2 cellular contexts compared by ENCODE assay signal in the genomic region with DNA sequence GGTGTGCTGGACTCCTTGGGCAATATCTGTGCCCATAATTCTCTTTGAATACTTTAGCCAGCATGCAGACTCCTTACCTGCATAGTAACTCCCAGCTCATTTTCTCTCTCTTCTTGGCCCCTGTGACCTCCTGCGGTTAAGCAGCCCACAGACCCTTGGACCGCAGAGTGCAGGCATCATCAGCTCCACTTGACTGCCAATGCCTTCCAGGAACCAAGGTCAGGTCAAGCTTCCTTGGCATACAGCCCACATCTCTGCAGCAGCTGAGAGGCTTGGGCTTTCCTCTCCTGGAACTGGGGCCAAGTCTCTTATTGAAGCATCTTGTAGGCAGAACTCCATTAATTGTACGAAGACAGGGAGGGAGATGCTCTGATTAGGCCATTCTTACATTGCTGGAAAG.
TF ChIP-seq lines count a peak whose summit lies in the region.

No MANE protein-coding gene starts in this region.

TF ChIP-seq in liver, 16 proteins besides CTCF, POLR2A, EP300 and RAD21 (continued from another document):
- TF ChIP-seq ZBTB33 (IDR thresholded peaks at IDR 0.05) (no peak), YY1 (IDR thresholded peaks at IDR 0.05) (no peak), TAF1 (conservative IDR thresholded peaks at IDR 0.05) (no peak), FOXA1 (IDR thresholded peaks at IDR 0.05) (no peak), RXRA (IDR thresholded peaks at IDR 0.05) (peak in 1 of 2 donors; percentile 28), NR2F2 (IDR thresholded peaks at IDR 0.05) (no peak), GABPA (IDR thresholded peaks at IDR 0.05 in 1 of 2, conservative IDR thresholded peaks at IDR 0.05 in 1 of 2) (no peak), ATF3 (IDR thresholded peaks at IDR 0.05) (no peak), HNF4A (conservative IDR thresholded peaks at IDR 0.05) (peak; percentile 19 to 45), FOXA2 (IDR thresholded peaks at IDR 0.05) (no peak), MAX (IDR thresholded peaks at IDR 0.05) (no peak), HNF4G (IDR thresholded peaks at IDR 0.05) (no peak), SP1 (IDR thresholded peaks at IDR 0.05) (no peak), REST (IDR thresholded peaks at IDR 0.05) (no peak)

TF ChIP-seq in HepG2, 621 proteins besides CTCF, POLR2A, EP300 and RAD21:
- TF ChIP-seq, protein P1, sequence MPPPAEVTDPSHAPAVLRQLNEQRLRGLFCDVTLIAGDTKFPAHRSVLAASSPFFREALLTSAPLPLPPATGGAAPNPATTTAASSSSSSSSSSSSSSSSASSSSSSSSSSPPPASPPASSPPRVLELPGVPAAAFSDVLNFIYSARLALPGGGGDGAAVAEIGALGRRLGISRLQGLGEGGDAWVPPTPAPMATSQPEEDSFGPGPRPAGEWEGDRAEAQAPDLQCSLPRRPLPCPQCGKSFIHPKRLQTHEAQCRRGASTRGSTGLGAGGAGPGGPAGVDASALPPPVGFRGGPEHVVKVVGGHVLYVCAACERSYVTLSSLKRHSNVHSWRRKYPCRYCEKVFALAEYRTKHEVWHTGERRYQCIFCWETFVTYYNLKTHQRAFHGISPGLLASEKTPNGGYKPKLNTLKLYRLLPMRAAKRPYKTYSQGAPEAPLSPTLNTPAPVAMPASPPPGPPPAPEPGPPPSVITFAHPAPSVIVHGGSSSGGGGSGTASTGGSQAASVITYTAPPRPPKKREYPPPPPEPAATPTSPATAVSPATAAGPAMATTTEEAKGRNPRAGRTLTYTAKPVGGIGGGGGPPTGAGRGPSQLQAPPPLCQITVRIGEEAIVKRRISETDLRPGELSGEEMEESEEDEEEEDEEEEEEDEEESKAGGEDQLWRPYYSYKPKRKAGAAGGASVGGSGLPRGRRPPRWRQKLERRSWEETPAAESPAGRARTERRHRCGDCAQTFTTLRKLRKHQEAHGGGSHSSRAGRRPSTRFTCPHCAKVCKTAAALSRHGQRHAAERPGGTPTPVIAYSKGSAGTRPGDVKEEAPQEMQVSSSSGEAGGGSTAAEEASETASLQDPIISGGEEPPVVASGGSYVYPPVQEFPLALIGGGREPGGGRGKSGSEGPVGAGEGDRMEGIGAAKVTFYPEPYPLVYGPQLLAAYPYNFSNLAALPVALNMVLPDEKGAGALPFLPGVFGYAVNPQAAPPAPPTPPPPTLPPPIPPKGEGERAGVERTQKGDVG (CRISPR knock-in tag; IDR thresholded peaks at IDR 0.05; ENCODE audit: borderline replicate concordance), result no peak
- TF ChIP-seq MIER3 (CRISPR knock-in tag; IDR thresholded peaks at IDR 0.05; ENCODE audit: borderline replicate concordance) (no peak), FUBP1 (CRISPR knock-in tag; IDR thresholded peaks at IDR 0.05; ENCODE audit: borderline replicate concordance) (no peak), DBP (CRISPR knock-in tag; IDR thresholded peaks at IDR 0.05; ENCODE audit: not compliant biosample characterization) (no peak), ZNF678 (CRISPR knock-in tag; IDR thresholded peaks at IDR 0.05) (no peak), FOXO1 (CRISPR knock-in tag; IDR thresholded peaks at IDR 0.05) (no peak), ZFP82 (CRISPR knock-in tag; IDR thresholded peaks at IDR 0.05; ENCODE audit: borderline replicate concordance) (no peak)
- TF ChIP-seq, protein P2, sequence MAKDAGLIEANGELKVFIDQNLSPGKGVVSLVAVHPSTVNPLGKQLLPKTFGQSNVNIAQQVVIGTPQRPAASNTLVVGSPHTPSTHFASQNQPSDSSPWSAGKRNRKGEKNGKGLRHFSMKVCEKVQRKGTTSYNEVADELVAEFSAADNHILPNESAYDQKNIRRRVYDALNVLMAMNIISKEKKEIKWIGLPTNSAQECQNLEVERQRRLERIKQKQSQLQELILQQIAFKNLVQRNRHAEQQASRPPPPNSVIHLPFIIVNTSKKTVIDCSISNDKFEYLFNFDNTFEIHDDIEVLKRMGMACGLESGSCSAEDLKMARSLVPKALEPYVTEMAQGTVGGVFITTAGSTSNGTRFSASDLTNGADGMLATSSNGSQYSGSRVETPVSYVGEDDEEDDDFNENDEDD (CRISPR knock-in tag; IDR thresholded peaks at IDR 0.05; ENCODE audit: borderline replicate concordance), result no peak
